2 cellular contexts compared by ENCODE assay signal in the genomic region with DNA sequence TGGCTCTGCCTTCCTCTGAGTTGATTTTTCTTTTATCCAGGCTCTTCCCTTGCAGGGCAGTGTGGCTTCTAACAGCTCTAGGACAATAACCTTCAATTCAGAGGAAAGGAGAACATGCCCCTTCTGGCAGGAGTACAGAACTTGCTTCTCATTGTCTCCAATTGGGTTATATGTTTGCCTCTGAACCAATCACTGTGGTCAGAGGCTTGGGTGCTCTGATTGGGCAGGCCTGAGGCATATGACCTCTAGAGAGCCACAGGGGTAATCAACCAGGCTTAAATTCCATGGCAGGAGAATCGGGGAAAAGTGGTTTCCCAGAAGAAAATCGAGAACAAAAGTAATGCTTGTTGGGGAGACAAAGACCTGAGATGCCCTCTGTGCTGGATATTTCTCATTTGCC.
TF ChIP-seq lines count a peak whose summit lies in the region.

No MANE protein-coding gene starts in this region.

TF ChIP-seq in GM23338, 12 proteins besides CTCF, POLR2A, EP300 and RAD21 (continues in another document):
- TF ChIP-seq JUNB (IDR thresholded peaks at IDR 0.05; ENCODE audit: unreplicated experiment) (no peak), NANOG (IDR thresholded peaks at IDR 0.05; ENCODE audit: borderline replicate concordance) (no peak), ZNF331 (CRISPR knock-in tag; IDR thresholded peaks at IDR 0.05; ENCODE audit: low read depth) (no peak), CREB1 (CRISPR knock-in tag; IDR thresholded peaks at IDR 0.05; ENCODE audit: low read depth) (no peak), EZH2 (IDR thresholded peaks at IDR 0.05; ENCODE audit: low read depth, unreplicated experiment) (no peak), ETS1 (IDR thresholded peaks at IDR 0.05) (no peak), EZH2phosphoT487 (IDR thresholded peaks at IDR 0.05; ENCODE audit: unreplicated experiment) (no peak), REST (IDR thresholded peaks at IDR 0.05; ENCODE audit: unreplicated experiment) (no peak), STAT1 (IDR thresholded peaks at IDR 0.05; ENCODE audit: unreplicated experiment) (no peak)
- TF ChIP-seq, protein P1, sequence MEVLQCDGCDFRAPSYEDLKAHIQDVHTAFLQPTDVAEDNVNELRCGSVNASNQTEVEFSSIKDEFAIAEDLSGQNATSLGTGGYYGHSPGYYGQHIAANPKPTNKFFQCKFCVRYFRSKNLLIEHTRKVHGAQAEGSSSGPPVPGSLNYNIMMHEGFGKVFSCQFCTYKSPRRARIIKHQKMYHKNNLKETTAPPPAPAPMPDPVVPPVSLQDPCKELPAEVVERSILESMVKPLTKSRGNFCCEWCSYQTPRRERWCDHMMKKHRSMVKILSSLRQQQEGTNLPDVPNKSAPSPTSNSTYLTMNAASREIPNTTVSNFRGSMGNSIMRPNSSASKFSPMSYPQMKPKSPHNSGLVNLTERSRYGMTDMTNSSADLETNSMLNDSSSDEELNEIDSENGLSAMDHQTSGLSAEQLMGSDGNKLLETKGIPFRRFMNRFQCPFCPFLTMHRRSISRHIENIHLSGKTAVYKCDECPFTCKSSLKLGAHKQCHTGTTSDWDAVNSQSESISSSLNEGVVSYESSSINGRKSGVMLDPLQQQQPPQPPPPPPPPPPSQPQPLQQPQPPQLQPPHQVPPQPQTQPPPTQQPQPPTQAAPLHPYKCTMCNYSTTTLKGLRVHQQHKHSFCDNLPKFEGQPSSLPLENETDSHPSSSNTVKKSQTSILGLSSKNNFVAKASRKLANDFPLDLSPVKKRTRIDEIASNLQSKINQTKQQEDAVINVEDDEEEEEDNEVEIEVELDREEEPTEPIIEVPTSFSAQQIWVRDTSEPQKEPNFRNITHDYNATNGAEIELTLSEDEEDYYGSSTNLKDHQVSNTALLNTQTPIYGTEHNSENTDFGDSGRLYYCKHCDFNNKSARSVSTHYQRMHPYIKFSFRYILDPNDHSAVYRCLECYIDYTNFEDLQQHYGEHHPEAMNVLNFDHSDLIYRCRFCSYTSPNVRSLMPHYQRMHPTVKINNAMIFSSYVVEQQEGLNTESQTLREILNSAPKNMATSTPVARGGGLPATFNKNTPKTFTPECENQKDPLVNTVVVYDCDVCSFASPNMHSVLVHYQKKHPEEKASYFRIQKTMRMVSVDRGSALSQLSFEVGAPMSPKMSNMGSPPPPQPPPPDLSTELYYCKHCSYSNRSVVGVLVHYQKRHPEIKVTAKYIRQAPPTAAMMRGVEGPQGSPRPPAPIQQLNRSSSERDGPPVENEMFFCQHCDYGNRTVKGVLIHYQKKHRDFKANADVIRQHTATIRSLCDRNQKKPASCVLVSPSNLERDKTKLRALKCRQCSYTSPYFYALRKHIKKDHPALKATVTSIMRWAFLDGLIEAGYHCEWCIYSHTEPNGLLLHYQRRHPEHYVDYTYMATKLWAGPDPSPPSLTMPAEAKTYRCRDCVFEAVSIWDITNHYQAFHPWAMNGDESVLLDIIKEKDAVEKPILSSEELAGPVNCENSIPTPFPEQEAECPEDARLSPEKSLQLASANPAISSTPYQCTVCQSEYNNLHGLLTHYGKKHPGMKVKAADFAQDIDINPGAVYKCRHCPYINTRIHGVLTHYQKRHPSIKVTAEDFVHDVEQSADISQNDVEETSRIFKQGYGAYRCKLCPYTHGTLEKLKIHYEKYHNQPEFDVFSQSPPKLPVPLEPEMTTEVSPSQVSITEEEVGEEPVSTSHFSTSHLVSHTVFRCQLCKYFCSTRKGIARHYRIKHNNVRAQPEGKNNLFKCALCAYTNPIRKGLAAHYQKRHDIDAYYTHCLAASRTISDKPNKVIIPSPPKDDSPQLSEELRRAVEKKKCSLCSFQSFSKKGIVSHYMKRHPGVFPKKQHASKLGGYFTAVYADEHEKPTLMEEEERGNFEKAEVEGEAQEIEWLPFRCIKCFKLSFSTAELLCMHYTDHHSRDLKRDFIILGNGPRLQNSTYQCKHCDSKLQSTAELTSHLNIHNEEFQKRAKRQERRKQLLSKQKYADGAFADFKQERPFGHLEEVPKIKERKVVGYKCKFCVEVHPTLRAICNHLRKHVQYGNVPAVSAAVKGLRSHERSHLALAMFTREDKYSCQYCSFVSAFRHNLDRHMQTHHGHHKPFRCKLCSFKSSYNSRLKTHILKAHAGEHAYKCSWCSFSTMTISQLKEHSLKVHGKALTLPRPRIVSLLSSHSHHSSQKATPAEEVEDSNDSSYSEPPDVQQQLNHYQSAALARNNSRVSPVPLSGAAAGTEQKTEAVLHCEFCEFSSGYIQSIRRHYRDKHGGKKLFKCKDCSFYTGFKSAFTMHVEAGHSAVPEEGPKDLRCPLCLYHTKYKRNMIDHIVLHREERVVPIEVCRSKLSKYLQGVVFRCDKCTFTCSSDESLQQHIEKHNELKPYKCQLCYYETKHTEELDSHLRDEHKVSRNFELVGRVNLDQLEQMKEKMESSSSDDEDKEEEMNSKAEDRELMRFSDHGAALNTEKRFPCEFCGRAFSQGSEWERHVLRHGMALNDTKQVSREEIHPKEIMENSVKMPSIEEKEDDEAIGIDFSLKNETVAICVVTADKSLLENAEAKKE (CRISPR knock-in tag; IDR thresholded peaks at IDR 0.05): no peak

TF ChIP-seq in K562, 482 proteins besides CTCF, POLR2A, EP300 and RAD21 (continues in another document):
- no peak for TF ChIP-seq ZNF668 (CRISPR knock-in tag; IDR thresholded peaks at IDR 0.05)
- no peak for TF ChIP-seq RUNX1 (IDR thresholded peaks at IDR 0.05; ENCODE audit: low read depth)
- TF ChIP-seq, protein P2, sequence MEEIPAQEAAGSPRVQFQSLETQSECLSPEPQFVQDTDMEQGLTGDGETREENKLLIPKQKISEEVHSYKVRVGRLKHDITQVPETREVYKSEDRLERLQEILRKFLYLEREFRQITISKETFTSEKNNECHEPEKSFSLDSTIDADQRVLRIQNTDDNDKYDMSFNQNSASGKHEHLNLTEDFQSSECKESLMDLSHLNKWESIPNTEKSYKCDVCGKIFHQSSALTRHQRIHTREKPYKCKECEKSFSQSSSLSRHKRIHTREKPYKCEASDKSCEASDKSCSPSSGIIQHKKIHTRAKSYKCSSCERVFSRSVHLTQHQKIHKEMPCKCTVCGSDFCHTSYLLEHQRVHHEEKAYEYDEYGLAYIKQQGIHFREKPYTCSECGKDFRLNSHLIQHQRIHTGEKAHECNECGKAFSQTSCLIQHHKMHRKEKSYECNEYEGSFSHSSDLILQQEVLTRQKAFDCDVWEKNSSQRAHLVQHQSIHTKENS (CRISPR knock-in tag; IDR thresholded peaks at IDR 0.05): no peak
- no peak for TF ChIP-seq RNF2 (IDR thresholded peaks at IDR 0.05)
- TF ChIP-seq CREB5 (CRISPR knock-in tag; IDR thresholded peaks at IDR 0.05): no peak
- TF ChIP-seq RAD51 (IDR thresholded peaks at IDR 0.05; ENCODE audit: borderline replicate concordance, low read depth): no peak
- TF ChIP-seq, protein P3, sequence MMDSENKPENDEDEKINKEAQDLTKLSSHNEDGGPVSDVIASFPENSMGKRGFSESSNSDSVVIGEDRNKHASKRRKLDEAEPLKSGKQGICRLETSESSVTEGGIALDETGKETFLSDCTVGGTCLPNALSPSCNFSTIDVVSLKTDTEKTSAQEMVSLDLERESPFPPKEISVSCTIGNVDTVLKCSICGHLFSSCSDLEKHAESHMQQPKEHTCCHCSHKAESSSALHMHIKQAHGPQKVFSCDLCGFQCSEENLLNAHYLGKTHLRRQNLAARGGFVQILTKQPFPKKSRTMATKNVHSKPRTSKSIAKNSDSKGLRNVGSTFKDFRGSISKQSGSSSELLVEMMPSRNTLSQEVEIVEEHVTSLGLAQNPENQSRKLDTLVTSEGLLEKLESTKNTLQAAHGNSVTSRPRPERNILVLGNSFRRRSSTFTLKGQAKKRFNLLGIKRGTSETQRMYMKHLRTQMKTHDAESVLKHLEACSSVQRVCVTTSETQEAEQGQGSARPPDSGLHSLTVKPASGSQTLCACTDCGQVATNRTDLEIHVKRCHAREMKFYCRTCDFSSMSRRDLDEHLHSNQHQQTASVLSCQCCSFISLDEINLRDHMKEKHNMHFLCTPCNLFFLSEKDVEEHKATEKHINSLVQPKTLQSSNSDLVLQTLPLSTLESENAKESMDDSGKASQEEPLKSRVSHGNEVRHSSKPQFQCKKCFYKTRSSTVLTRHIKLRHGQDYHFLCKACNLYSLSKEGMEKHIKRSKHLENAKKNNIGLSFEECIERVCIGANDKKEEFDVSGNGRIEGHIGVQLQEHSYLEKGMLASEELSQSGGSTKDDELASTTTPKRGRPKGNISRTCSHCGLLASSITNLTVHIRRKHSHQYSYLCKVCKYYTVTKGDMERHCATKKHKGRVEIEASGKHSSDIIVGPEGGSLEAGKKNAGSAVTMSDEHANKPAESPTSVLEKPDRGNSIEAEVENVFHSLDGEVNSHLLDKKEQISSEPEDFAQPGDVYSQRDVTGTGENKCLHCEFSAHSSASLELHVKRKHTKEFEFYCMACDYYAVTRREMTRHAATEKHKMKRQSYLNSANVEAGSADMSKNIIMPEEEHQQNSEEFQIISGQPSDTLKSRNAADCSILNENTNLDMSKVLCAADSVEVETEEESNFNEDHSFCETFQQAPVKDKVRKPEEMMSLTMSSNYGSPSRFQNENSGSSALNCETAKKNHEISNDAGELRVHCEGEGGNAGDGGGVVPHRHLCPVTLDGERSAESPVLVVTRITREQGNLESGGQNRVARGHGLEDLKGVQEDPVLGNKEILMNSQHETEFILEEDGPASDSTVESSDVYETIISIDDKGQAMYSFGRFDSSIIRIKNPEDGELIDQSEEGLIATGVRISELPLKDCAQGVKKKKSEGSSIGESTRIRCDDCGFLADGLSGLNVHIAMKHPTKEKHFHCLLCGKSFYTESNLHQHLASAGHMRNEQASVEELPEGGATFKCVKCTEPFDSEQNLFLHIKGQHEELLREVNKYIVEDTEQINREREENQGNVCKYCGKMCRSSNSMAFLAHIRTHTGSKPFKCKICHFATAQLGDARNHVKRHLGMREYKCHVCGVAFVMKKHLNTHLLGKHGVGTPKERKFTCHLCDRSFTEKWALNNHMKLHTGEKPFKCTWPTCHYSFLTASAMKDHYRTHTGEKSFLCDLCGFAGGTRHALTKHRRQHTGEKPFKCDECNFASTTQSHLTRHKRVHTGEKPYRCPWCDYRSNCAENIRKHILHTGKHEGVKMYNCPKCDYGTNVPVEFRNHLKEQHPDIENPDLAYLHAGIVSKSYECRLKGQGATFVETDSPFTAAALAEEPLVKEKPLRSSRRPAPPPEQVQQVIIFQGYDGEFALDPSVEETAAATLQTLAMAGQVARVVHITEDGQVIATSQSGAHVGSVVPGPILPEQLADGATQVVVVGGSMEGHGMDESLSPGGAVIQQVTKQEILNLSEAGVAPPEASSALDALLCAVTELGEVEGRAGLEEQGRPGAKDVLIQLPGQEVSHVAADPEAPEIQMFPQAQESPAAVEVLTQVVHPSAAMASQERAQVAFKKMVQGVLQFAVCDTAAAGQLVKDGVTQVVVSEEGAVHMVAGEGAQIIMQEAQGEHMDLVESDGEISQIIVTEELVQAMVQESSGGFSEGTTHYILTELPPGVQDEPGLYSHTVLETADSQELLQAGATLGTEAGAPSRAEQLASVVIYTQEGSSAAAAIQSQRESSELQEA (IDR thresholded peaks at IDR 0.05; ENCODE audit: low read depth): no peak
- TF ChIP-seq HDGF (IDR thresholded peaks at IDR 0.05): no peak
- TF ChIP-seq KLF6 (CRISPR knock-in tag; IDR thresholded peaks at IDR 0.05; ENCODE audit: borderline replicate concordance): no peak
- no peak for TF ChIP-seq MECOM (CRISPR knock-in tag; IDR thresholded peaks at IDR 0.05)
- no peak for TF ChIP-seq CREB1 (IDR thresholded peaks at IDR 0.05)
- TF ChIP-seq CREB1 (CRISPR knock-in tag; IDR thresholded peaks at IDR 0.05): no peak
- TF ChIP-seq PATZ1 (CRISPR knock-in tag; IDR thresholded peaks at IDR 0.05; ENCODE audit: borderline replicate concordance): no peak
